Comparison of ENCODE assay signal across 1 cellular context in genomic region chr7:76358053-76358477, GRCh38.
TF ChIP-seq lines count a peak whose summit lies in the region.

No MANE protein-coding gene starts in this region.

TF ChIP-seq in K562, 482 proteins besides CTCF, POLR2A, EP300 and RAD21 (continued from another document and continues in another):
- TF ChIP-seq VEZF1 (CRISPR knock-in tag; IDR thresholded peaks at IDR 0.05): peak; percentile 96
- TF ChIP-seq ILF3 (IDR thresholded peaks at IDR 0.05; ENCODE audit: borderline replicate concordance): no peak
- peak; percentile 55; the same call in 1 of the 2 replicates for TF ChIP-seq SMARCE1 (IDR thresholded peaks at IDR 0.05)
- peak; percentile 49; the same call in 1 of the 2 replicates for TF ChIP-seq SMARCA4 (IDR thresholded peaks at IDR 0.05)
- TF ChIP-seq RREB1 (CRISPR knock-in tag; IDR thresholded peaks at IDR 0.05): peak; percentile 57; the same call in 1 of the 2 replicates
- no peak for TF ChIP-seq XRCC5 (IDR thresholded peaks at IDR 0.05; ENCODE audit: low read depth, low read length)
- TF ChIP-seq ZNF277 (CRISPR knock-in tag; IDR thresholded peaks at IDR 0.05; ENCODE audit: borderline replicate concordance): no peak
- 0 out of 2 replicates have a peak, but pooled peaks have one; percentile 78 for TF ChIP-seq ZNF395 (CRISPR knock-in tag; IDR thresholded peaks at IDR 0.05)
- TF ChIP-seq JUN (IDR thresholded peaks at IDR 0.05; ENCODE audit: borderline replicate concordance, low read depth, low read length): peak; percentile 18; the same call in 1 of the 2 replicates
- TF ChIP-seq JUN (CRISPR knock-in tag; IDR thresholded peaks at IDR 0.05; ENCODE audit: borderline replicate concordance): no peak
- TF ChIP-seq ARID1B (IDR thresholded peaks at IDR 0.05): peak; percentile 6; the same call in 1 of the 2 replicates
- TF ChIP-seq ZNF639 (CRISPR knock-in tag; conservative IDR thresholded peaks at IDR 0.05 in 1 of 2, IDR thresholded peaks at IDR 0.05 in 1 of 2): 0 out of 4 replicates have a peak, but pooled peaks of 1 of the 2 experiments have one; percentile 20
- peak; percentile 55 for TF ChIP-seq EGR1 (conservative IDR thresholded peaks at IDR 0.05)
- no peak for TF ChIP-seq RBM39 (optimal IDR thresholded peaks at IDR 0.05; ENCODE audit: low read depth, low read length)
- peak; percentile 97 for TF ChIP-seq MYC (IDR thresholded peaks at IDR 0.05; ENCODE audit: low read depth, low read length)
- TF ChIP-seq MYC (CRISPR knock-in tag; IDR thresholded peaks at IDR 0.05; ENCODE audit: borderline replicate concordance, low read depth): peak; percentile 60; the same call in 1 of the 2 replicates
- no peak for TF ChIP-seq ZBTB43 (CRISPR knock-in tag; IDR thresholded peaks at IDR 0.05)
- 0 out of 2 replicates have a peak, but pooled peaks have one; percentile 27 for TF ChIP-seq PTBP1 (IDR thresholded peaks at IDR 0.05; ENCODE audit: low read depth, low read length)
- TF ChIP-seq E4F1 (CRISPR knock-in tag; IDR thresholded peaks at IDR 0.05; ENCODE audit: borderline replicate concordance): no peak
- peak; percentile 88; the same call in 1 of the 2 replicates for TF ChIP-seq EP400 (IDR thresholded peaks at IDR 0.05)
- no peak for TF ChIP-seq ELF1 (tag; IDR thresholded peaks at IDR 0.05)
- TF ChIP-seq SIN3A (IDR thresholded peaks at IDR 0.05; ENCODE audit: borderline replicate concordance in 2 of 2, control insufficient read depth in 1 of 2, low read depth in 2 of 2, low read length in 2 of 2): peak in 1 of 2 experiments; percentile 90; a peak in 2 of 4 replicates
- TF ChIP-seq ZNF699 (CRISPR knock-in tag; IDR thresholded peaks at IDR 0.05; ENCODE audit: insufficient replicate concordance): no peak
- peak; percentile 99 for TF ChIP-seq SPI1 (IDR thresholded peaks at IDR 0.05; ENCODE audit: borderline replicate concordance, low read depth, low read length)
- TF ChIP-seq THRAP3 (IDR thresholded peaks at IDR 0.05; ENCODE audit: borderline replicate concordance): no peak
- TF ChIP-seq MTA2 (IDR thresholded peaks at IDR 0.05; ENCODE audit: low read depth): no peak
- no peak for TF ChIP-seq ZKSCAN8 (CRISPR knock-in tag; IDR thresholded peaks at IDR 0.05)
- TF ChIP-seq HES1 (IDR thresholded peaks at IDR 0.05; ENCODE audit: low read depth): no peak
- no peak for TF ChIP-seq TRIM25 (IDR thresholded peaks at IDR 0.05; ENCODE audit: borderline replicate concordance)
- TF ChIP-seq L3MBTL2 (IDR thresholded peaks at IDR 0.05): no peak
- no peak for TF ChIP-seq ERF (CRISPR knock-in tag; IDR thresholded peaks at IDR 0.05)
- no peak for TF ChIP-seq MAFK (IDR thresholded peaks at IDR 0.05; ENCODE audit: low read length)
- TF ChIP-seq MAFF (IDR thresholded peaks at IDR 0.05; ENCODE audit: low read length): peak; percentile 9; the same call in 1 of the 2 replicates
- TF ChIP-seq ZNF212 (CRISPR knock-in tag; IDR thresholded peaks at IDR 0.05): no peak
- TF ChIP-seq KLF13 (tag; IDR thresholded peaks at IDR 0.05; ENCODE audit: borderline replicate concordance, low read depth): no peak
- no peak for TF ChIP-seq EHMT2 (IDR thresholded peaks at IDR 0.05)
- no peak for TF ChIP-seq ZNF24 (IDR thresholded peaks at IDR 0.05)
- 0 out of 2 replicates have a peak, but pooled peaks have one; percentile 5 for TF ChIP-seq NCOR1 (IDR thresholded peaks at IDR 0.05)
- TF ChIP-seq ZNF174 (CRISPR knock-in tag; IDR thresholded peaks at IDR 0.05): no peak
- TF ChIP-seq FIP1L1 (IDR thresholded peaks at IDR 0.05; ENCODE audit: low read depth, low read length, poor library complexity, severe bottlenecking): no peak
- 0 out of 4 replicates have a peak, but pooled peaks of 1 of the 2 experiments have one; percentile 15 for TF ChIP-seq HDAC1 (IDR thresholded peaks at IDR 0.05)
- TF ChIP-seq ZNF436 (CRISPR knock-in tag; IDR thresholded peaks at IDR 0.05): no peak
- no peak for TF ChIP-seq NBN (IDR thresholded peaks at IDR 0.05; ENCODE audit: low read depth)
- TF ChIP-seq ZNF133 (CRISPR knock-in tag; IDR thresholded peaks at IDR 0.05): no peak
- TF ChIP-seq ZNF76 (CRISPR knock-in tag; IDR thresholded peaks at IDR 0.05; ENCODE audit: borderline replicate concordance): no peak
- TF ChIP-seq STAG1 (CRISPR knock-in tag; IDR thresholded peaks at IDR 0.05; ENCODE audit: borderline replicate concordance): no peak
- TF ChIP-seq MCM7 (IDR thresholded peaks at IDR 0.05): no peak
